In genomic region chr12:15234508-15234907, GRCh38 we compare ENCODE assay signal across 1 cellular context.
TF ChIP-seq lines count a peak whose summit lies in the region.

No MANE protein-coding gene starts in this region.

TF ChIP-seq in WTC11, 78 proteins besides CTCF, POLR2A, EP300 and RAD21 (continued from another document):
- TF ChIP-seq, protein P1, sequence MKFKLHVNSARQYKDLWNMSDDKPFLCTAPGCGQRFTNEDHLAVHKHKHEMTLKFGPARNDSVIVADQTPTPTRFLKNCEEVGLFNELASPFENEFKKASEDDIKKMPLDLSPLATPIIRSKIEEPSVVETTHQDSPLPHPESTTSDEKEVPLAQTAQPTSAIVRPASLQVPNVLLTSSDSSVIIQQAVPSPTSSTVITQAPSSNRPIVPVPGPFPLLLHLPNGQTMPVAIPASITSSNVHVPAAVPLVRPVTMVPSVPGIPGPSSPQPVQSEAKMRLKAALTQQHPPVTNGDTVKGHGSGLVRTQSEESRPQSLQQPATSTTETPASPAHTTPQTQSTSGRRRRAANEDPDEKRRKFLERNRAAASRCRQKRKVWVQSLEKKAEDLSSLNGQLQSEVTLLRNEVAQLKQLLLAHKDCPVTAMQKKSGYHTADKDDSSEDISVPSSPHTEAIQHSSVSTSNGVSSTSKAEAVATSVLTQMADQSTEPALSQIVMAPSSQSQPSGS (CRISPR knock-in tag; IDR thresholded peaks at IDR 0.05; ENCODE audit: borderline replicate concordance, low read depth), result no peak
- TF ChIP-seq ZNF263 (CRISPR knock-in tag; IDR thresholded peaks at IDR 0.05; ENCODE audit: low read depth), result no peak
- TF ChIP-seq ELF4 (CRISPR knock-in tag; IDR thresholded peaks at IDR 0.05; ENCODE audit: low read depth), result no peak
